ENCODE assay signal across 8 cellular contexts in the genomic region with DNA sequence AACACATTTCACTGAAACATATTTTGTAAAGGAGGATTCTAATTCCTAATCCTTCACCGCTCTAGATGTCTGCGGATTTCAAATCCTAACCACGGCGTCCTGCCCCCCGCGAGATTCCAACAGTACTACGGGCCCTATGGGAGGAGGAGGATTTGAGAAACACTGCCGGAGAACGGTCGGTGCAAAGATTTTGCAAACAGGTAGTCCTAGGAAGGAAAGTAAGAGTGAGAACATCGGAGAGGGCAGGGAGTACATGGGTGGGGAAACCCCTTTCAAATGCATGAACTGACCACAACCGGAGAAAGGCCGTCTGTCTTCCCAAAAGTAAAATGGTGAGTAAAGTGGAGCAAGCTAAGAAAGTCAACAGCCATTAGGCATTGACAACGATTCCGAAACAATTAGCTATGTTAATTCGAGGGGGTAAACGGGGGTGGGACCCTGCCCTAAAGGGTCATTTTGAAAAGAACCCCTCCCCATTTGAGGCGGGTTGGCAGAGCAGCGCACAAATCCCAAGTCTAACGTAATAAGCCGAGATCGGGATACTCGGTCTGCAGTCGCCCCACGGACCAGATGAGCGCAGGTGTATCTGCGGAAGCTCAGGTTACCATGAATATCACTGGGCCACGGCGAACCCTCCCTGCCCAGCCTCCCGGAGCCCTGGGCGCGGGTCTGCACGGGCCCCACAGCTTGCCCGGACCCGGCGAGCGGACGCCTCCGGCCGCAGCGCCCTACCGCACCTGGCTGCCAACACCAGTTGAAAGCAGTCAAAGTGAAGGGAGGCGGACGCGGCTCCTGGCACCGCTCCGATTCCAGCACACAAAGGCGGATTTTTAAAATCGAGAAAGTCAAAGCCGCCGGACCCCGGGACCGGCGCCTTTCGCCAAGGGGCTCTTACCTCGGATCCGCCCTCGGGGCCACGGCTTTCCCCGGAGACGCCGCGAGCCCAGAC. TPM values are rescaled to one million over a fixed set of nuclear protein-coding genes. Genes with fewer than 3 reads are reported as not detected.
DNase-seq lines count a peak whose midpoint lies in the region; ATAC-seq and TF ChIP-seq lines count a peak whose summit lies in the region.

No MANE protein-coding gene starts in this region.

- no peaks in the 10 kb centered on the region for H3K79me2 ChIP-seq in OCI-LY1 (ENCODE audit: insufficient read depth, low read length)

- peak overlapping the region; percentile 56 for H3K9ac ChIP-seq in OCI-LY1 (ENCODE audit: low read length)

- no peaks in the 10 kb centered on the region for H3K9me2 ChIP-seq in OCI-LY1 (ENCODE audit: low read depth, low read length)

- in situ Hi-C loops in astrocyte of the cerebellum (cut with HindIII; ENCODE audit: low sequenced_read_pairs): no loop called here

- peaks cover 0 to 8% of the 10 kb centered on the region in 2 donors for H3K36me3 Mint-ChIP-seq in CD4-positive, alpha-beta memory T cell

- H3K4me1 ChIP-seq in CD4-positive, alpha-beta memory T cell (ENCODE audit: insufficient read depth, low read length): peaks cover 19% of the 10 kb centered on the region
- peaks cover 8% of the 10 kb centered on the region for H3K4me1 ChIP-seq in OCI-LY1 (ENCODE audit: insufficient read depth, low read length, severe bottlenecking)

- H3K4me1 Mint-ChIP-seq in CD4-positive, alpha-beta memory T cell: peaks cover 12 to 19% (median 15%) of the 10 kb centered on the region in 4 donors

- no peak overlapping the region for H2AFZ ChIP-seq in OCI-LY1 (ENCODE audit: low read length)

- no peaks in the 10 kb centered on the region for H3K36me3 ChIP-seq in CD4-positive, alpha-beta memory T cell (ENCODE audit: insufficient read depth, low read length)
- H3K36me3 ChIP-seq in OCI-LY1 (ENCODE audit: insufficient read depth, low read length): no peaks in the 10 kb centered on the region

- TF ChIP-seq CTCF in OCI-LY1 (IDR thresholded peaks at IDR 0.05; ENCODE audit: low read length) (no peak), astrocyte of the cerebellum (IDR thresholded peaks at IDR 0.05; ENCODE audit: low read depth, low read length, missing control alignments) (no peak)

- H3K27ac Mint-ChIP-seq in CD4-positive, alpha-beta memory T cell: peak overlapping the region; percentile 13 to 93 (median 76)

- peak overlapping the region; percentile 86 for H3K4me2 ChIP-seq in OCI-LY1 (ENCODE audit: low read length)

- peak overlapping the region; percentile 33 to 78 for H3K4me3 ChIP-seq in CD4-positive, alpha-beta memory T cell (ENCODE audit: low read length in 2 of 2)
- H3K4me3 ChIP-seq in OCI-LY1 (ENCODE audit: low read depth, low read length, poor library complexity, severe bottlenecking) (peak overlapping the region; percentile 62), astrocyte of the cerebellum (ENCODE audit: low read depth, low read length) (peak overlapping the region; percentile 87)

- DNase-seq in CD4-positive, alpha-beta memory T cell: peak in 3 of 5 donors; percentile 11 to 49 (median 15)
- DNase-seq in astrocyte of the cerebellum (ENCODE audit: low read depth): peak; percentile 20
- DNase-seq in hypothalamus (lab: John Stamatoyannopoulos, UW): peak in 31 of 51 donors; percentile 11 to 91 (median 50)
- DNase-seq in putamen (ENCODE audit: low spot score): peak; percentile 34
- DNase-seq in MV-4-11 (lab: John Stamatoyannopoulos, UW): no peak

- POLR2A ChIA-PET in CD4-positive, alpha-beta memory T cell (lab: Charles Lee; ENCODE audit: partially characterized antibody): interaction anchor here (0.8 to 2.3 kb wide), 6 partner anchors 94 to 833 kb away, joined by 3 to 9 read pairs (median 4); partner anchors contain the start of genes DERA and STRAP

- no peaks in the 10 kb centered on the region for H3K9me3 ChIP-seq in CD4-positive, alpha-beta memory T cell (ENCODE audit: control insufficient read depth in 1 of 2, low read length in 2 of 2)
- no peaks in the 10 kb centered on the region for H3K9me3 ChIP-seq in OCI-LY1 (ENCODE audit: low read length)

- H3K27ac ChIP-seq in CD4-positive, alpha-beta memory T cell (ENCODE audit: low read depth, low read length): peak overlapping the region; percentile 38
- H3K27ac ChIP-seq in OCI-LY1 (ENCODE audit: low read depth, low read length, poor library complexity, severe bottlenecking): no peak overlapping the region

- H3K27me3 Mint-ChIP-seq in CD4-positive, alpha-beta memory T cell: peaks cover 18 to 29% of the 10 kb centered on the region in 2 donors

- ATAC-seq in GM19372 (IDR thresholded peaks at IDR 0.05; ENCODE audit: low read depth, unreplicated experiment): peak; percentile 32
- peak; percentile 30 for ATAC-seq in HG03378 (IDR thresholded peaks at IDR 0.05; ENCODE audit: unreplicated experiment)

- H3K27me3 ChIP-seq in CD4-positive, alpha-beta memory T cell (ENCODE audit: insufficient read depth, low read length): peaks cover 21% of the 10 kb centered on the region
- H3K27me3 ChIP-seq in OCI-LY1 (ENCODE audit: insufficient read depth, low read length): peaks cover 7% of the 10 kb centered on the region; the same call in 1 of the 2 replicates

- intact Hi-C loops in CD4-positive, alpha-beta memory T cell (cut with micrococcal nuclease): loop anchor here (1.0 to 5.0 kb wide), 8 partner anchors 64 to 1532 kb away; partner anchors contain the start of genes DERA and STRAP

- peaks cover 0 to 2% (median 0%) of the 10 kb centered on the region in 8 donors for H3K9me3 Mint-ChIP-seq in CD4-positive, alpha-beta memory T cell

- no peaks in the 10 kb centered on the region for H3F3A ChIP-seq in OCI-LY1 (ENCODE audit: insufficient read depth, low read length)

- CTCF ChIA-PET in CD4-positive, alpha-beta memory T cell (lab: Charles Lee; ENCODE audit: partially characterized antibody): interaction anchor here (0.8 to 1.7 kb wide), 4 partner anchors 15 to 256 kb away, joined by 3 to 7 read pairs (median 4); no protein-coding TSS in a partner anchor

- peak overlapping the region; percentile 89 to 98 (median 95) for H3K4me3 Mint-ChIP-seq in CD4-positive, alpha-beta memory T cell

- H4K20me1 ChIP-seq in OCI-LY1 (ENCODE audit: insufficient read depth, low read length): no peaks in the 10 kb centered on the region

RNA-seq across cellular contexts. Expression of gene EPS8, which starts 0.6 kb away (rescaled TPM):
- total RNA-seq in CD4-positive, alpha-beta memory T cell: 1 to 10 TPM; 2.6 to 3.8 TPM
- polyA plus RNA-seq in CD4-positive, alpha-beta memory T cell: 1 to 10 TPM; 3.5 to 4.0 TPM
